In the genomic region with DNA sequence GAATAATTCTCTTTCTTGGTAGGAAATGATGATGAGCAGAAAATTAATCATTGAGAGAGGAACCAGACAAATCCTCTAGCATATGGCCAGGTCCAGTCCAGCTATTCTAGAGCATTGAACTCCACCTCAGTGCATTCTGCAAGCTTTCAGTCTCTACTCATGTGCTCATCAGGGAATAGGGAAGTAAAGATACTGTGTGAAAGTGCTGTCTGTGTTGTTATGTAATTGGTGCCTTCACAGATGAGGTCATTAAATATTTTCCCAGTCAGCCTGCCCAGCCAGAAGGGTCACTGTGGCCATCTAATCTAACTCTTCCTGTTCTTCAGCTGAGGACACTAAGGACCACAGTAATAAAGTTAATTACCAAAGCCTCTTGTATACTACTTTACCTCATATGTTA, we compare ENCODE assay signal across 9 cellular contexts. TPM values are rescaled to one million over a fixed set of nuclear protein-coding genes. Genes with fewer than 3 reads are reported as not detected.
DNase-seq lines count a peak whose midpoint lies in the region; ATAC-seq and TF ChIP-seq lines count a peak whose summit lies in the region.
"Had no signal": no experiment of that assay in that cellular context is flagged by ENCODE, and none has a peak within 500 bp of the region (broad histone marks: within the 10 kb centered on the region; RNA-seq: fewer than 3 reads in every experiment).

No MANE protein-coding gene starts in this region.

- H3K4me3 ChIP-seq in choroid plexus epithelial cell (ENCODE audit: low read depth, low read length), result no peak overlapping the region

- no peak for TF ChIP-seq CTCF in choroid plexus epithelial cell (conservative IDR thresholded peaks at IDR 0.05; ENCODE audit: low read depth, low read length)

- ATAC-seq in GM19351 (IDR thresholded peaks at IDR 0.05; ENCODE audit: unreplicated experiment) (no peak), HG02759 (IDR thresholded peaks at IDR 0.05; ENCODE audit: unreplicated experiment) (no peak), HG02884 (IDR thresholded peaks at IDR 0.05; ENCODE audit: unreplicated experiment) (no peak)

- DNase-seq in A172 (ENCODE audit: low spot score) (peak; percentile 18), M059J (ENCODE audit: low read depth) (peak; percentile 15), choroid plexus epithelial cell (ENCODE audit: low read depth) (peak; percentile 66), mesenteric fat pad (ENCODE audit: low spot score) (peak; percentile 6), RKO (ENCODE audit: low spot score) (no peak)
- DNase-seq: ACHN had no signal

RNA-seq across cellular contexts. Expression of a gene that starts 28.2 kb away (rescaled TPM):
- 0.41 and 0.67 TPM in 2 replicates for total RNA-seq in A172 (2014; rRNA removed; shearing (Covaris generic))
- 0.34 and 4.7 TPM in 2 replicates for total RNA-seq in M059J (2014; rRNA removed; shearing (Covaris generic))
- total RNA-seq in mesenteric fat pad, result 5.8 TPM
